ENCODE assay signal across 10 cellular contexts in genomic region chr19:50659318-50660082, GRCh38. TPM values are rescaled to one million over a fixed set of nuclear protein-coding genes. Genes with fewer than 3 reads are reported as not detected.
DNase-seq lines count a peak whose midpoint lies in the region; ATAC-seq and TF ChIP-seq lines count a peak whose summit lies in the region.
"Had no signal": no experiment of that assay in that cellular context is flagged by ENCODE, and none has a peak within 500 bp of the region (broad histone marks: within the 10 kb centered on the region; RNA-seq: fewer than 3 reads in every experiment).

No MANE protein-coding gene starts in this region.

- no peak overlapping the region for H3K27ac Mint-ChIP-seq in chondrocyte (ENCODE audit: unreplicated experiment)
- peak overlapping the region in 2 of 10 donors; percentile 7 to 25 for H3K27ac Mint-ChIP-seq in naive thymus-derived CD8-positive, alpha-beta T cell

- H3K27ac ChIP-seq in AG04450 (ENCODE audit: low read depth, low read length) (no peak overlapping the region), HEK293 (ENCODE audit: extremely low read depth, low read depth, low read length) (no peak overlapping the region)

- TF ChIP-seq CTCF in AG04450 (IDR thresholded peaks at IDR 0.05; ENCODE audit: low read depth, low read length), result no peak
- no peak for TF ChIP-seq CTCF in HEK293 (tag by site-specific recombination; IDR thresholded peaks at IDR 0.05)
- TF ChIP-seq CTCF in chondrocyte (IDR thresholded peaks at IDR 0.05), result no peak

- DNase-seq in AG04450 (ENCODE audit: low read depth, low spot score) (no peak), chondrocyte (ENCODE audit: low spot score) (no peak), NCI-H2107 treated with DMSO at 0.1 percent for 48 hours (lab: John Stamatoyannopoulos, UW; ENCODE audit: unreplicated experiment) (no peak)
- DNase-seq in naive thymus-derived CD8-positive, alpha-beta T cell, result no peak
- DNase-seq in activated CD4-positive, alpha-beta T cell treated with anti-CD3 and anti-CD28 coated beads for 4 hours, result no peak
- DNase-seq: NCI-H2107 had no signal

- H3K9me3 ChIP-seq in AG04450 (ENCODE audit: control insufficient read depth, insufficient read depth, low read length) (peaks cover 17% of the 10 kb centered on the region), HEK293 (ENCODE audit: control insufficient read depth, insufficient read depth, low read depth, low read length) (no peaks in the 10 kb centered on the region)

- POLR2A ChIA-PET in AG04450 (lab: Yijun Ruan, JAX), result no interaction called here
- POLR2A ChIA-PET in HEK293 (lab: Yijun Ruan, JAX), result interaction anchor here (0.6 to 0.7 kb wide), 4 partner anchors 10 to 306 kb away, joined by 3 to 12 read pairs (median 3); no protein-coding TSS in a partner anchor
- POLR2A ChIA-PET in naive thymus-derived CD8-positive, alpha-beta T cell (lab: Charles Lee), result no interaction called here

- CTCF ChIA-PET in AG04450 (lab: Charles Lee), result interaction anchor here (1.0 kb wide), 1 partner anchor 10 kb away, joined by 3 read pairs; no protein-coding TSS in a partner anchor
- CTCF ChIA-PET in HEK293 (lab: Yijun Ruan, JAX), result interaction anchor here (1.4 kb wide), 2 partner anchors 11 to 121 kb away, joined by 3 to 9 read pairs; no protein-coding TSS in a partner anchor

- no peak for ATAC-seq in naive thymus-derived CD8-positive, alpha-beta T cell
- ATAC-seq in GM18907 (IDR thresholded peaks at IDR 0.05; ENCODE audit: unreplicated experiment), result no peak
- no peak for ATAC-seq in GM19452 (IDR thresholded peaks at IDR 0.05; ENCODE audit: unreplicated experiment)

- H3K4me1 Mint-ChIP-seq in chondrocyte (ENCODE audit: low read depth), result peaks cover 19% of the 10 kb centered on the region
- H3K4me1 Mint-ChIP-seq in naive thymus-derived CD8-positive, alpha-beta T cell, result peaks cover 14 to 23% (median 17%) of the 10 kb centered on the region in 4 donors

- peaks cover 8% of the 10 kb centered on the region for H3K27me3 ChIP-seq in AG04450 (ENCODE audit: control insufficient read depth, insufficient read depth, low read length)

- H3K36me3 ChIP-seq in HEK293 (ENCODE audit: control insufficient read depth in 2 of 2, insufficient read depth in 1 of 2, low read length in 2 of 2), result no peaks in the 10 kb centered on the region

- peaks cover 5% of the 10 kb centered on the region for H3K4me1 ChIP-seq in HEK293 (ENCODE audit: control insufficient read depth, insufficient read depth, low read length)

- H3K27me3 Mint-ChIP-seq in chondrocyte (ENCODE audit: low read depth), result peaks cover 29% of the 10 kb centered on the region
- peaks cover 32 to 85% (median 58%) of the 10 kb centered on the region in 5 donors for H3K27me3 Mint-ChIP-seq in naive thymus-derived CD8-positive, alpha-beta T cell

- H3K4me3 ChIP-seq in AG04450 (ENCODE audit: low read depth, low read length) (peak overlapping the region; percentile 25; the same call in 1 of the 2 replicates), HEK293 (ENCODE audit: low read depth, low read length) (peak overlapping the region; percentile 42)

- peak overlapping the region; percentile 44 for H3K4me3 Mint-ChIP-seq in chondrocyte (ENCODE audit: unreplicated experiment)
- H3K4me3 Mint-ChIP-seq in naive thymus-derived CD8-positive, alpha-beta T cell, result peak overlapping the region; percentile 49 to 88 (median 58)

- peaks cover 5% of the 10 kb centered on the region for H3K9me3 Mint-ChIP-seq in chondrocyte (ENCODE audit: low read depth)
- peaks cover 0 to 35% (median 9%) of the 10 kb centered on the region in 9 donors for H3K9me3 Mint-ChIP-seq in naive thymus-derived CD8-positive, alpha-beta T cell

- H3K36me3 Mint-ChIP-seq in chondrocyte (ENCODE audit: low read depth), result no peaks in the 10 kb centered on the region
- peaks cover 0 to 8% (median 5%) of the 10 kb centered on the region in 3 donors for H3K36me3 Mint-ChIP-seq in naive thymus-derived CD8-positive, alpha-beta T cell

TF ChIP-seq in HEK293, 187 proteins besides CTCF, POLR2A, EP300 and RAD21:
- TF ChIP-seq RBAK (tag by site-specific recombination; IDR thresholded peaks at IDR 0.05), result no peak
- TF ChIP-seq ZNF514 (tag by site-specific recombination; IDR thresholded peaks at IDR 0.05), result no peak
- TF ChIP-seq ZNF777 (tag by site-specific recombination; IDR thresholded peaks at IDR 0.05; ENCODE audit: borderline replicate concordance), result no peak
- no peak for TF ChIP-seq ZNF530 (tag by site-specific recombination; IDR thresholded peaks at IDR 0.05; ENCODE audit: low read depth)
- no peak for TF ChIP-seq GLIS2 (tag by site-specific recombination; IDR thresholded peaks at IDR 0.05)
- no peak for TF ChIP-seq IKZF3 (tag by site-specific recombination; IDR thresholded peaks at IDR 0.05)
- TF ChIP-seq ZNF660 (tag by site-specific recombination; IDR thresholded peaks at IDR 0.05), result no peak
- TF ChIP-seq ZNF391 (tag by site-specific recombination; IDR thresholded peaks at IDR 0.05; ENCODE audit: borderline replicate concordance, low read depth), result no peak
- no peak for TF ChIP-seq ZNF529 (tag by site-specific recombination; IDR thresholded peaks at IDR 0.05; ENCODE audit: insufficient replicate concordance)
- TF ChIP-seq OVOL3 (tag by site-specific recombination; IDR thresholded peaks at IDR 0.05), result no peak
- no peak for TF ChIP-seq ZNF350 (tag by site-specific recombination; IDR thresholded peaks at IDR 0.05)
- TF ChIP-seq SETDB1 (IDR thresholded peaks at IDR 0.05; ENCODE audit: insufficient read length, low read length), result no peak
- no peak for TF ChIP-seq ZNF585B (tag by site-specific recombination; IDR thresholded peaks at IDR 0.05)
- TF ChIP-seq ZNF174 (tag by site-specific recombination; IDR thresholded peaks at IDR 0.05), result no peak
- TF ChIP-seq ZNF664 (tag by site-specific recombination; IDR thresholded peaks at IDR 0.05), result no peak
- TF ChIP-seq EGR2 (tag by site-specific recombination; IDR thresholded peaks at IDR 0.05; ENCODE audit: low read depth), result no peak
- TF ChIP-seq ZNF426 (tag by site-specific recombination; IDR thresholded peaks at IDR 0.05), result no peak
- TF ChIP-seq ZNF548 (tag by site-specific recombination; IDR thresholded peaks at IDR 0.05), result no peak
- TF ChIP-seq BCL11A (tag by site-specific recombination; IDR thresholded peaks at IDR 0.05; ENCODE audit: low read depth), result no peak
- TF ChIP-seq MEIS1 (CRISPR knock-in tag; IDR thresholded peaks at IDR 0.05; ENCODE audit: borderline replicate concordance), result no peak

RNA-seq across cellular contexts. Expression of gene C19orf81, which starts 10.3 kb away (rescaled TPM):
- not detected in 2 replicates for polyA plus RNA-seq in AG04450 (2011; rRNA removed)
- polyA minus RNA-seq in AG04450 (2011; rRNA and poly(A)+ RNA removed), result not detected in 2 replicates
- total RNA-seq in chondrocyte, result 1.7 to 4.3 TPM (median 2.5 TPM) in 3 replicates
- total RNA-seq in naive thymus-derived CD8-positive, alpha-beta T cell, result 1 to 10 TPM; 1.9 to 2.4 TPM
- polyA plus RNA-seq in naive thymus-derived CD8-positive, alpha-beta T cell, result 1 to 10 TPM; 1.2 to 5.3 (median 1.8) TPM
- total RNA-seq: mucosa of gallbladder had no signal

RNA-seq across cellular contexts. Expression of gene SYT3, which starts 19.8 kb away (rescaled TPM):
- 0.02 and 0.05 TPM in 2 replicates for polyA plus RNA-seq in AG04450 (2011; rRNA removed)
- polyA minus RNA-seq in AG04450 (2011; rRNA and poly(A)+ RNA removed), result not detected in 2 replicates
- total RNA-seq in chondrocyte, result 0.28 to 0.77 TPM (median 0.47 TPM) in 3 replicates
- 1 to 10 TPM; 2.7 TPM for total RNA-seq in naive thymus-derived CD8-positive, alpha-beta T cell
- 1 to 10 TPM in 1 of 3 donors, under 1 TPM in 2; 0.51 to 1.7 (median 0.51) TPM for polyA plus RNA-seq in naive thymus-derived CD8-positive, alpha-beta T cell
